In genomic region chr17:16428098-16428882, GRCh38 we compare ENCODE assay signal across 1 cellular context.
TF ChIP-seq lines count a peak whose summit lies in the region.

No MANE protein-coding gene starts in this region.

TF ChIP-seq in HepG2, 621 proteins besides CTCF, POLR2A, EP300 and RAD21 (continued from another document and continues in another):
- TF ChIP-seq PRDM10 (CRISPR knock-in tag; IDR thresholded peaks at IDR 0.05; ENCODE audit: low read depth) (peak; percentile 72), ZNF780A (CRISPR knock-in tag; IDR thresholded peaks at IDR 0.05) (no peak), ZNF3 (CRISPR knock-in tag; IDR thresholded peaks at IDR 0.05) (no peak), CEBPG (CRISPR knock-in tag; IDR thresholded peaks at IDR 0.05) (0 out of 2 replicates have a peak, but pooled peaks have one; percentile 7), SRF (IDR thresholded peaks at IDR 0.05; ENCODE audit: low read depth, low read length) (no peak), ZIK1 (CRISPR knock-in tag; IDR thresholded peaks at IDR 0.05; ENCODE audit: borderline replicate concordance, low read depth) (0 out of 2 replicates have a peak, but pooled peaks have one; percentile 66), TCF7L2 (IDR thresholded peaks at IDR 0.05; ENCODE audit: low read depth, low read length) (no peak), ZNF513 (CRISPR knock-in tag; conservative IDR thresholded peaks at IDR 0.05) (no peak), MIER2 (CRISPR knock-in tag; IDR thresholded peaks at IDR 0.05) (0 out of 2 replicates have a peak, but pooled peaks have one; percentile 19), LCORL (IDR thresholded peaks at IDR 0.05) (no peak), LCORL (CRISPR knock-in tag; IDR thresholded peaks at IDR 0.05) (peak; percentile 68), ZNF382 (CRISPR knock-in tag; IDR thresholded peaks at IDR 0.05; ENCODE audit: borderline replicate concordance) (no peak), ZSCAN21 (CRISPR knock-in tag; IDR thresholded peaks at IDR 0.05; ENCODE audit: borderline replicate concordance) (peak; percentile 73), ZNF292 (CRISPR knock-in tag; IDR thresholded peaks at IDR 0.05; ENCODE audit: borderline replicate concordance, low read depth) (0 out of 2 replicates have a peak, but pooled peaks have one; percentile 25), ZNF281 (CRISPR knock-in tag; IDR thresholded peaks at IDR 0.05; ENCODE audit: borderline replicate concordance) (0 out of 2 replicates have a peak, but pooled peaks have one; percentile 34), BCL6 (CRISPR knock-in tag; IDR thresholded peaks at IDR 0.05) (peak; percentile 23; the same call in 1 of the 2 replicates), KLF12 (CRISPR knock-in tag; IDR thresholded peaks at IDR 0.05; ENCODE audit: borderline replicate concordance) (no peak), ZNF121 (CRISPR knock-in tag; IDR thresholded peaks at IDR 0.05) (no peak), MED8 (CRISPR knock-in tag; IDR thresholded peaks at IDR 0.05; ENCODE audit: insufficient replicate concordance) (no peak), SALL1 (CRISPR knock-in tag; IDR thresholded peaks at IDR 0.05) (peak; percentile 77), ZNF776 (CRISPR knock-in tag; IDR thresholded peaks at IDR 0.05) (no peak), ZBTB40 (IDR thresholded peaks at IDR 0.05) (no peak), ZBTB40 (CRISPR knock-in tag; IDR thresholded peaks at IDR 0.05) (no peak), PBX3 (CRISPR knock-in tag; IDR thresholded peaks at IDR 0.05; ENCODE audit: borderline replicate concordance) (no peak), ZNF792 (CRISPR knock-in tag; IDR thresholded peaks at IDR 0.05) (no peak), KLF9 (CRISPR knock-in tag; IDR thresholded peaks at IDR 0.05; ENCODE audit: low read depth) (0 out of 2 replicates have a peak, but pooled peaks have one; percentile 44), ZNF331 (CRISPR knock-in tag; IDR thresholded peaks at IDR 0.05) (peak; percentile 62; the same call in 1 of the 2 replicates), IKZF4 (CRISPR knock-in tag; IDR thresholded peaks at IDR 0.05; ENCODE audit: borderline replicate concordance, low read depth, not compliant biosample characterization) (no peak)
- TF ChIP-seq, protein P1, sequence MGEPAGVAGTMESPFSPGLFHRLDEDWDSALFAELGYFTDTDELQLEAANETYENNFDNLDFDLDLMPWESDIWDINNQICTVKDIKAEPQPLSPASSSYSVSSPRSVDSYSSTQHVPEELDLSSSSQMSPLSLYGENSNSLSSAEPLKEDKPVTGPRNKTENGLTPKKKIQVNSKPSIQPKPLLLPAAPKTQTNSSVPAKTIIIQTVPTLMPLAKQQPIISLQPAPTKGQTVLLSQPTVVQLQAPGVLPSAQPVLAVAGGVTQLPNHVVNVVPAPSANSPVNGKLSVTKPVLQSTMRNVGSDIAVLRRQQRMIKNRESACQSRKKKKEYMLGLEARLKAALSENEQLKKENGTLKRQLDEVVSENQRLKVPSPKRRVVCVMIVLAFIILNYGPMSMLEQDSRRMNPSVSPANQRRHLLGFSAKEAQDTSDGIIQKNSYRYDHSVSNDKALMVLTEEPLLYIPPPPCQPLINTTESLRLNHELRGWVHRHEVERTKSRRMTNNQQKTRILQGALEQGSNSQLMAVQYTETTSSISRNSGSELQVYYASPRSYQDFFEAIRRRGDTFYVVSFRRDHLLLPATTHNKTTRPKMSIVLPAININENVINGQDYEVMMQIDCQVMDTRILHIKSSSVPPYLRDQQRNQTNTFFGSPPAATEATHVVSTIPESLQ (CRISPR knock-in tag; conservative IDR thresholded peaks at IDR 0.05) = no peak
- TF ChIP-seq, protein P2, sequence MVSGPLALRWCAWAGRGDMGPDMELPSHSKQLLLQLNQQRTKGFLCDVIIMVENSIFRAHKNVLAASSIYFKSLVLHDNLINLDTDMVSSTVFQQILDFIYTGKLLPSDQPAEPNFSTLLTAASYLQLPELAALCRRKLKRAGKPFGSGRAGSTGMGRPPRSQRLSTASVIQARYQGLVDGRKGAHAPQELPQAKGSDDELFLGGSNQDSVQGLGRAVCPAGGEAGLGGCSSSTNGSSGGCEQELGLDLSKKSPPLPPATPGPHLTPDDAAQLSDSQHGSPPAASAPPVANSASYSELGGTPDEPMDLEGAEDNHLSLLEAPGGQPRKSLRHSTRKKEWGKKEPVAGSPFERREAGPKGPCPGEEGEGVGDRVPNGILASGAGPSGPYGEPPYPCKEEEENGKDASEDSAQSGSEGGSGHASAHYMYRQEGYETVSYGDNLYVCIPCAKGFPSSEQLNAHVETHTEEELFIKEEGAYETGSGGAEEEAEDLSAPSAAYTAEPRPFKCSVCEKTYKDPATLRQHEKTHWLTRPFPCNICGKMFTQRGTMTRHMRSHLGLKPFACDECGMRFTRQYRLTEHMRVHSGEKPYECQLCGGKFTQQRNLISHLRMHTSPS (CRISPR knock-in tag; IDR thresholded peaks at IDR 0.05; ENCODE audit: low read depth) = no peak
- TF ChIP-seq, protein P3, sequence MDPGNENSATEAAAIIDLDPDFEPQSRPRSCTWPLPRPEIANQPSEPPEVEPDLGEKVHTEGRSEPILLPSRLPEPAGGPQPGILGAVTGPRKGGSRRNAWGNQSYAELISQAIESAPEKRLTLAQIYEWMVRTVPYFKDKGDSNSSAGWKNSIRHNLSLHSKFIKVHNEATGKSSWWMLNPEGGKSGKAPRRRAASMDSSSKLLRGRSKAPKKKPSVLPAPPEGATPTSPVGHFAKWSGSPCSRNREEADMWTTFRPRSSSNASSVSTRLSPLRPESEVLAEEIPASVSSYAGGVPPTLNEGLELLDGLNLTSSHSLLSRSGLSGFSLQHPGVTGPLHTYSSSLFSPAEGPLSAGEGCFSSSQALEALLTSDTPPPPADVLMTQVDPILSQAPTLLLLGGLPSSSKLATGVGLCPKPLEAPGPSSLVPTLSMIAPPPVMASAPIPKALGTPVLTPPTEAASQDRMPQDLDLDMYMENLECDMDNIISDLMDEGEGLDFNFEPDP (CRISPR knock-in tag; conservative IDR thresholded peaks at IDR 0.05) = 0 out of 2 replicates have a peak, but pooled peaks have one; percentile 12
